Comparison of ENCODE assay signal across 8 cellular contexts in the genomic region with DNA sequence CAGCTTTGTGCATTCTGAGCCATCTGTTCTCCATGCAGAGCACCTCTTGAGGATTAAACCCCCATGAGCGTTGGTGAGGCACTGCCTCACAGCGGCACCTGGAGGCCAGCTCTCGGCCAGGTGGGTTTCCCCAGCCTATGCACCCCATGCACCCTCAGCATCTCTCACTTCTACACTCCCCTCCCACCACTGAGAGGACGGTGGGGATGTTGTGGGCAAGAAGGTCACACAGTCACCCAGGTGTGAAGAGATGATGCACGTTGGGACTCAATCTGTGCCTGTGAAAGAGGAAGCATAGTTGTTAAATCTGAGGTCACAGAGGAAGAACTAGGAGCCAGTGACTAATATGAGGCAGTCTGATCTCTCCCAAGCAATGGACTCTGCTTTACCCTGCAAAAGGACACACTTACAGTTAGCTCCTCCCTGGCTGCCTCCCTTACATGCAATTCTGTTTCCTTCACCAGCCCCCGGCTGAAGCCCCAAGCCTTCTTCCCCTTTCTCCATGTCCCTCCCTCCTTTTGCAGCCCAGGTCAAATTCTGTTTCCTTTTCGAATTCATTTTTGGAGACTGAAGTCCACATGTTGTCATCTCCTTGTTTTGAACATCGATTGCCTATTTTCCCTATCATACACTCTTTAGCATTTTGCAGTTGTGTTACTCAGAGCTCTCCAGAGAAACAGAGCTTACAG. TPM values are rescaled to one million over a fixed set of nuclear protein-coding genes. Genes with fewer than 3 reads are reported as not detected.
DNase-seq lines count a peak whose midpoint lies in the region; ATAC-seq lines count a peak whose summit lies in the region.

No MANE protein-coding gene starts in this region.

- no peaks in the 10 kb centered on the region for H3K27me3 Mint-ChIP-seq in activated naive CD8-positive, alpha-beta T cell treated with anti-CD3 and anti-CD28 coated beads for 36 hours

- ATAC-seq in GM19468 (IDR thresholded peaks at IDR 0.05; ENCODE audit: extremely low read depth, unreplicated experiment) (peak; percentile 81), HG03460 (IDR thresholded peaks at IDR 0.05; ENCODE audit: unreplicated experiment) (peak; percentile 96)

- H3K4me3 Mint-ChIP-seq in activated naive CD8-positive, alpha-beta T cell treated with anti-CD3 and anti-CD28 coated beads for 36 hours = no peak overlapping the region

- DNase-seq in GDM1 (lab: John Stamatoyannopoulos, UW) = peak; percentile 19
- peak; percentile 71 for DNase-seq in activated naive CD8-positive, alpha-beta T cell treated with anti-CD3 and anti-CD28 coated beads for 36 hours
- peak; percentile 18 to 29 for DNase-seq in stimulated activated CD8-positive, alpha-beta memory T cell treated with anti-CD3 and anti-CD28 coated beads, Interleukin-7, amount 100 ng/mL, for 4 hours (ENCODE audit: low read depth in 2 of 2)
- DNase-seq in COR-L47 (lab: John Stamatoyannopoulos, UW) = no peak
- DNase-seq in amniotic stem cell (lab: John Stamatoyannopoulos, UW) = no peak
- no peak for DNase-seq in AG08396 (ENCODE audit: low spot score)

- H3K27ac Mint-ChIP-seq in activated naive CD8-positive, alpha-beta T cell treated with anti-CD3 and anti-CD28 coated beads for 36 hours = no peak overlapping the region

- H3K9me3 Mint-ChIP-seq in activated naive CD8-positive, alpha-beta T cell treated with anti-CD3 and anti-CD28 coated beads for 36 hours = no peaks in the 10 kb centered on the region

- peaks cover 15% of the 10 kb centered on the region for H3K4me1 Mint-ChIP-seq in activated naive CD8-positive, alpha-beta T cell treated with anti-CD3 and anti-CD28 coated beads for 36 hours

- H3K36me3 Mint-ChIP-seq in activated naive CD8-positive, alpha-beta T cell treated with anti-CD3 and anti-CD28 coated beads for 36 hours = no peaks in the 10 kb centered on the region

RNA-seq across cellular contexts. Expression of a gene that starts 58.5 kb away (rescaled TPM):
- 1 to 10 TPM; 5.8 to 5.9 TPM for total RNA-seq in activated naive CD8-positive, alpha-beta T cell treated with anti-CD3 and anti-CD28 coated beads for 36 hours

Comparison
In these comparisons a context has a peak if more than half of its experiments do, and no peak if none do; other contexts are left out.
1. DNase-seq: peak in GDM1 (single experiment), activated naive CD8-positive, alpha-beta T cell treated with anti-CD3 and anti-CD28 coated beads for 36 hours (single experiment) and stimulated activated CD8-positive, alpha-beta memory T cell treated with anti-CD3 and anti-CD28 coated beads, Interleukin-7, amount 100 ng/mL, for 4 hours (2 of 2); none in COR-L47 (single experiment), amniotic stem cell (single experiment) and AG08396 (single experiment).